7 cellular contexts compared by ENCODE assay signal in genomic region chr12:76020281-76020680, GRCh38. TPM values are rescaled to one million over a fixed set of nuclear protein-coding genes. Genes with fewer than 3 reads are reported as not detected.
DNase-seq lines count a peak whose midpoint lies in the region; ATAC-seq, FAIRE-seq and TF ChIP-seq lines count a peak whose summit lies in the region.

No MANE protein-coding gene starts in this region.

- no peaks in the 10 kb centered on the region for H3K27me3 ChIP-seq in smooth muscle cell (ENCODE audit: low read depth)

- no peaks in the 10 kb centered on the region for H3K36me3 Mint-ChIP-seq in endothelial cell (ENCODE audit: low read depth, unreplicated experiment)

- no peaks in the 10 kb centered on the region for H4K20me1 ChIP-seq in smooth muscle cell (ENCODE audit: low read depth)

- DNase-seq in LHCN-M2 (ENCODE audit: low read depth): peak; percentile 83
- peak; percentile 79 to 82 for DNase-seq in activated CD4-positive, alpha-beta T cell treated with anti-CD3 and anti-CD28 coated beads, Interleukin-2, amount 50 U/mL, for 48 hours
- no peak for DNase-seq in endothelial cell (ENCODE audit: low spot score)
- DNase-seq in smooth muscle cell (lab: John Stamatoyannopoulos, UW; ENCODE audit: unreplicated experiment): no peak
- DNase-seq in GM19239 (ENCODE audit: insufficient read length, low spot score): no peak
- DNase-seq in DMS153 (lab: John Stamatoyannopoulos, UW): no peak

- H3K4me3 Mint-ChIP-seq in endothelial cell (ENCODE audit: unreplicated experiment): no peak overlapping the region

- peaks cover 2% of the 10 kb centered on the region for H3K27me3 Mint-ChIP-seq in endothelial cell (ENCODE audit: unreplicated experiment)

- no peak for FAIRE-seq in GM19239 (lab: Jason Lieb, UNC)

- H3F3A ChIP-seq in smooth muscle cell (ENCODE audit: low read depth): peaks cover 50% of the 10 kb centered on the region

- H3K4me1 ChIP-seq in smooth muscle cell (ENCODE audit: low read depth): peaks cover 26% of the 10 kb centered on the region

- ATAC-seq in GM21515 (IDR thresholded peaks at IDR 0.05; ENCODE audit: unreplicated experiment): peak; percentile 46

- H3K27ac Mint-ChIP-seq in endothelial cell (ENCODE audit: unreplicated experiment): peak overlapping the region; percentile 48

- H3K9ac ChIP-seq in smooth muscle cell (ENCODE audit: low read depth): peak overlapping the region; percentile 96

- no peaks in the 10 kb centered on the region for H3K36me3 ChIP-seq in smooth muscle cell (ENCODE audit: low read depth)

- TF ChIP-seq CTCF in endothelial cell (IDR thresholded peaks at IDR 0.05; ENCODE audit: unreplicated experiment): no peak
- TF ChIP-seq CTCF in smooth muscle cell (IDR thresholded peaks at IDR 0.05; ENCODE audit: borderline replicate concordance, insufficient read depth, poor library complexity, severe bottlenecking): no peak

- peaks cover 6% of the 10 kb centered on the region for H3K4me1 Mint-ChIP-seq in endothelial cell (ENCODE audit: unreplicated experiment)

- peak overlapping the region; percentile 100 for H3K27ac ChIP-seq in smooth muscle cell (ENCODE audit: low read depth)

- no peaks in the 10 kb centered on the region for H3K79me2 ChIP-seq in smooth muscle cell (ENCODE audit: low read depth)

- H3K4me2 ChIP-seq in smooth muscle cell: peak overlapping the region; percentile 70

- no peak overlapping the region for H2AFZ ChIP-seq in smooth muscle cell (ENCODE audit: low read depth)

- H3K4me3 ChIP-seq in smooth muscle cell: no peak overlapping the region

- 34% methylated on average over 5 of the region's 5 CpGs for WGBS in smooth muscle cell (ENCODE audit: low lambda C conversion rate)

- no peaks in the 10 kb centered on the region for H3K9me3 ChIP-seq in smooth muscle cell (replicated peaks; ENCODE audit: low read depth)

- H3K9me3 Mint-ChIP-seq in endothelial cell (ENCODE audit: unreplicated experiment): no peaks in the 10 kb centered on the region

RNA-seq across cellular contexts. Expression of gene PHLDA1, which starts 11.3 kb away (rescaled TPM):
- 191 TPM in 2 replicates for total RNA-seq in LHCN-M2 (2014; rRNA removed)
- 32.0 TPM for polyA plus RNA-seq in LHCN-M2 (2012)
- total RNA-seq in endothelial cell (ENCODE audit: unreplicated experiment): 50.3 TPM
- 88.6 and 91.3 TPM in 2 replicates for total RNA-seq in smooth muscle cell
- polyA plus RNA-seq in smooth muscle cell: 69.7 and 70.2 TPM in 2 replicates

Comparison
In these comparisons a context has a peak if more than half of its experiments do, and no peak if none do; other contexts are left out.
1. DNase-seq: peak in LHCN-M2 (single experiment) and activated CD4-positive, alpha-beta T cell treated with anti-CD3 and anti-CD28 coated beads, Interleukin-2, amount 50 U/mL, for 48 hours (2 of 2); none in endothelial cell (single experiment), smooth muscle cell (single experiment), GM19239 (single experiment) and DMS153 (single experiment).